ENCODE assay signal across 1 cellular context in genomic region chr16:84633622-84634021, GRCh38.
TF ChIP-seq lines count a peak whose summit lies in the region.

No MANE protein-coding gene starts in this region.

TF ChIP-seq in HepG2, 621 proteins besides CTCF, POLR2A, EP300 and RAD21 (continued from another document and continues in another):
- TF ChIP-seq KIAA2018 (CRISPR knock-in tag; IDR thresholded peaks at IDR 0.05; ENCODE audit: borderline replicate concordance) (no peak), CHD4 (IDR thresholded peaks at IDR 0.05; ENCODE audit: borderline replicate concordance, low read length) (no peak), SNAPC4 (CRISPR knock-in tag; IDR thresholded peaks at IDR 0.05) (peak; percentile 63; the same call in 1 of the 2 replicates), ZNF83 (CRISPR knock-in tag; IDR thresholded peaks at IDR 0.05; ENCODE audit: borderline replicate concordance) (no peak), TBX2 (CRISPR knock-in tag; IDR thresholded peaks at IDR 0.05; ENCODE audit: borderline replicate concordance) (no peak), HNF4A (CRISPR knock-in tag; IDR thresholded peaks at IDR 0.05) (peak; percentile 25; the same call in 1 of the 2 replicates), CREBL2 (CRISPR knock-in tag; IDR thresholded peaks at IDR 0.05; ENCODE audit: borderline replicate concordance) (no peak), HHEX (CRISPR knock-in tag; IDR thresholded peaks at IDR 0.05) (no peak), TARDBP (CRISPR knock-in tag; IDR thresholded peaks at IDR 0.05) (no peak), SIN3A (IDR thresholded peaks at IDR 0.05; ENCODE audit: borderline replicate concordance, low read depth, low read length) (no peak), ZNF574 (CRISPR knock-in tag; IDR thresholded peaks at IDR 0.05) (no peak), ZNF274 (CRISPR knock-in tag; IDR thresholded peaks at IDR 0.05) (no peak), ZBTB7B (CRISPR knock-in tag; IDR thresholded peaks at IDR 0.05) (no peak), BCL6 (CRISPR knock-in tag; IDR thresholded peaks at IDR 0.05) (peak; percentile 44; the same call in 1 of the 2 replicates), FOXO4 (CRISPR knock-in tag; conservative IDR thresholded peaks at IDR 0.05) (no peak), RXRA (CRISPR knock-in tag; IDR thresholded peaks at IDR 0.05) (peak; percentile 74), PAF1 (CRISPR knock-in tag; IDR thresholded peaks at IDR 0.05) (no peak), ZFP90 (CRISPR knock-in tag; IDR thresholded peaks at IDR 0.05; ENCODE audit: borderline replicate concordance) (no peak), TOPORS (CRISPR knock-in tag; IDR thresholded peaks at IDR 0.05) (no peak), ZFP36 (IDR thresholded peaks at IDR 0.05; ENCODE audit: borderline replicate concordance, low read depth, low read length, partially characterized antibody) (no peak), CEBPG (CRISPR knock-in tag; IDR thresholded peaks at IDR 0.05) (no peak), TRIM24 (CRISPR knock-in tag; IDR thresholded peaks at IDR 0.05) (no peak), HIC2 (CRISPR knock-in tag; IDR thresholded peaks at IDR 0.05; ENCODE audit: low read depth) (no peak), SALL1 (CRISPR knock-in tag; IDR thresholded peaks at IDR 0.05) (no peak), PRDM15 (CRISPR knock-in tag; IDR thresholded peaks at IDR 0.05) (peak; percentile 95), ZNF335 (CRISPR knock-in tag; IDR thresholded peaks at IDR 0.05) (no peak), IKZF1 (IDR thresholded peaks at IDR 0.05) (no peak), RARA (CRISPR knock-in tag; IDR thresholded peaks at IDR 0.05) (peak; percentile 76), PITX1 (CRISPR knock-in tag; IDR thresholded peaks at IDR 0.05) (no peak), SPEN (CRISPR knock-in tag; IDR thresholded peaks at IDR 0.05; ENCODE audit: low read depth) (no peak), ZNF180 (CRISPR knock-in tag; IDR thresholded peaks at IDR 0.05; ENCODE audit: borderline replicate concordance, low read depth) (no peak), ZNF232 (CRISPR knock-in tag; IDR thresholded peaks at IDR 0.05; ENCODE audit: borderline replicate concordance) (no peak), ZNF616 (CRISPR knock-in tag; IDR thresholded peaks at IDR 0.05; ENCODE audit: low read depth) (no peak), ZNF775 (CRISPR knock-in tag; IDR thresholded peaks at IDR 0.05; ENCODE audit: borderline replicate concordance) (no peak), ZNF713 (CRISPR knock-in tag; IDR thresholded peaks at IDR 0.05) (no peak)
